Comparison of ENCODE assay signal across 1 cellular context in genomic region chr7:100887186-100887954, GRCh38.
TF ChIP-seq lines count a peak whose summit lies in the region.

No MANE protein-coding gene starts in this region.

TF ChIP-seq in HepG2, 621 proteins besides CTCF, POLR2A, EP300 and RAD21:
- TF ChIP-seq AGO2 (optimal IDR thresholded peaks at IDR 0.05; ENCODE audit: low read depth, low read length) (peak; percentile 75), ZC3H13 (CRISPR knock-in tag; IDR thresholded peaks at IDR 0.05) (peak; percentile 55)
- TF ChIP-seq, protein P1, sequence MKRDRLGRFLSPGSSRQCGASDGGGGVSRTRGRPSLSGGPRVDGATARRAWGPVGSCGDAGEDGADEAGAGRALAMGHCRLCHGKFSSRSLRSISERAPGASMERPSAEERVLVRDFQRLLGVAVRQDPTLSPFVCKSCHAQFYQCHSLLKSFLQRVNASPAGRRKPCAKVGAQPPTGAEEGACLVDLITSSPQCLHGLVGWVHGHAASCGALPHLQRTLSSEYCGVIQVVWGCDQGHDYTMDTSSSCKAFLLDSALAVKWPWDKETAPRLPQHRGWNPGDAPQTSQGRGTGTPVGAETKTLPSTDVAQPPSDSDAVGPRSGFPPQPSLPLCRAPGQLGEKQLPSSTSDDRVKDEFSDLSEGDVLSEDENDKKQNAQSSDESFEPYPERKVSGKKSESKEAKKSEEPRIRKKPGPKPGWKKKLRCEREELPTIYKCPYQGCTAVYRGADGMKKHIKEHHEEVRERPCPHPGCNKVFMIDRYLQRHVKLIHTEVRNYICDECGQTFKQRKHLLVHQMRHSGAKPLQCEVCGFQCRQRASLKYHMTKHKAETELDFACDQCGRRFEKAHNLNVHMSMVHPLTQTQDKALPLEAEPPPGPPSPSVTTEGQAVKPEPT (CRISPR knock-in tag; IDR thresholded peaks at IDR 0.05; ENCODE audit: low read depth) = no peak
